ENCODE assay signal across 2 cellular contexts in genomic region chr1:227175611-227176010, GRCh38.
TF ChIP-seq lines count a peak whose summit lies in the region.

No MANE protein-coding gene starts in this region.

TF ChIP-seq in HepG2, 621 proteins besides CTCF, POLR2A, EP300 and RAD21 (continued from another document):
- TF ChIP-seq ZNF142 (CRISPR knock-in tag; IDR thresholded peaks at IDR 0.05) (no peak), MAFK (conservative IDR thresholded peaks at IDR 0.05 in 1 of 2, IDR thresholded peaks at IDR 0.05 in 1 of 2; ENCODE audit: low read length in 2 of 2) (peak; percentile 68 to 76), RBM22 (optimal IDR thresholded peaks at IDR 0.05; ENCODE audit: low read length) (no peak)
TF ChIP-seq in HepG2: peak in this region for 2.

TF ChIP-seq in K562, 482 proteins besides CTCF, POLR2A, EP300 and RAD21:
- TF ChIP-seq PATZ1 (CRISPR knock-in tag; IDR thresholded peaks at IDR 0.05; ENCODE audit: borderline replicate concordance) (no peak), ZFP91 (CRISPR knock-in tag; IDR thresholded peaks at IDR 0.05) (no peak), MYNN (IDR thresholded peaks at IDR 0.05) (no peak), MYNN (CRISPR knock-in tag; IDR thresholded peaks at IDR 0.05) (no peak), ZBTB7A (IDR thresholded peaks at IDR 0.05; ENCODE audit: borderline replicate concordance, control insufficient read depth, low read depth, low read length) (no peak), CTBP1 (IDR thresholded peaks at IDR 0.05; ENCODE audit: borderline replicate concordance) (0 out of 2 replicates have a peak, but pooled peaks have one; percentile 15), MAFG (tag; conservative IDR thresholded peaks at IDR 0.05) (peak; percentile 94), MEF2D (tag; conservative IDR thresholded peaks at IDR 0.05; ENCODE audit: low read depth) (no peak), MAFF (IDR thresholded peaks at IDR 0.05; ENCODE audit: low read length) (peak; percentile 89), NFE2 (IDR thresholded peaks at IDR 0.05; ENCODE audit: low read depth) (peak; percentile 78), GABPB2 (CRISPR knock-in tag; conservative IDR thresholded peaks at IDR 0.05) (no peak), IRF1 (CRISPR knock-in tag; IDR thresholded peaks at IDR 0.05; ENCODE audit: borderline replicate concordance) (no peak), BACH1 (tag; IDR thresholded peaks at IDR 0.05) (peak; percentile 59; the same call in 1 of the 2 replicates), MAFK (IDR thresholded peaks at IDR 0.05; ENCODE audit: low read length) (peak; percentile 89), MECOM (CRISPR knock-in tag; IDR thresholded peaks at IDR 0.05) (peak; percentile 91), C11orf30 (IDR thresholded peaks at IDR 0.05; ENCODE audit: low read depth) (peak; percentile 96), ZNF316 (IDR thresholded peaks at IDR 0.05) (peak; percentile 97), ZNF717 (CRISPR knock-in tag; IDR thresholded peaks at IDR 0.05) (no peak), CUX1 (CRISPR knock-in tag; IDR thresholded peaks at IDR 0.05) (no peak), CCNT2 (IDR thresholded peaks at IDR 0.05; ENCODE audit: borderline replicate concordance, extremely low read depth, insufficient read length, low read depth, low read length) (no peak), FOXA1 (IDR thresholded peaks at IDR 0.05; ENCODE audit: borderline replicate concordance) (no peak), JUND (IDR thresholded peaks at IDR 0.05; ENCODE audit: borderline replicate concordance, low read depth, low read length) (no peak), JUND (tag; IDR thresholded peaks at IDR 0.05; ENCODE audit: borderline replicate concordance, low read depth, low read length) (no peak), BRD9 (IDR thresholded peaks at IDR 0.05; ENCODE audit: low read depth, partially characterized antibody) (no peak), RFX1 (IDR thresholded peaks at IDR 0.05) (no peak), AFF4 (CRISPR knock-in tag; IDR thresholded peaks at IDR 0.05) (no peak)
